ENCODE assay signal across 1 cellular context in genomic region chr19:39111593-39112199, GRCh38.
TF ChIP-seq lines count a peak whose summit lies in the region.

No MANE protein-coding gene starts in this region.

TF ChIP-seq in GM23338, 12 proteins besides CTCF, POLR2A, EP300 and RAD21 (continued from another document):
- TF ChIP-seq ZNF114 (CRISPR knock-in tag; IDR thresholded peaks at IDR 0.05) (no peak), EZH2phosphoT487 (IDR thresholded peaks at IDR 0.05; ENCODE audit: unreplicated experiment) (no peak), STAT1 (IDR thresholded peaks at IDR 0.05; ENCODE audit: unreplicated experiment) (no peak), POLR2AphosphoS5 (IDR thresholded peaks at IDR 0.05; ENCODE audit: low read depth) (no peak), NANOG (IDR thresholded peaks at IDR 0.05; ENCODE audit: borderline replicate concordance) (no peak), ETS1 (IDR thresholded peaks at IDR 0.05) (no peak), ZNF331 (CRISPR knock-in tag; IDR thresholded peaks at IDR 0.05; ENCODE audit: low read depth) (no peak)
